In genomic region chr15:64044315-64045105, GRCh38 we compare ENCODE assay signal across 9 cellular contexts. TPM values are rescaled to one million over a fixed set of nuclear protein-coding genes. Genes with fewer than 3 reads are reported as not detected.
DNase-seq lines count a peak whose midpoint lies in the region; ATAC-seq and TF ChIP-seq lines count a peak whose summit lies in the region.
"Had no signal": no experiment of that assay in that cellular context is flagged by ENCODE, and none has a peak within 500 bp of the region (broad histone marks: within the 10 kb centered on the region; RNA-seq: fewer than 3 reads in every experiment).

No MANE protein-coding gene starts in this region.

- intact Hi-C loops in heart left ventricle (cut with DNase I): loop anchor here (5.0 to 10.0 kb wide), 17 partner anchors 42 to 292 kb away; partner anchors contain the start of gene HERC1 (in 2 of the 10)
- intact Hi-C loops in Right ventricle myocardium inferior (cut with DNase I): loop anchor here (2.0 to 5.0 kb wide), 3 partner anchors 60 to 292 kb away; no protein-coding TSS in a partner anchor
- intact Hi-C loops in heart right ventricle (cut with DNase I): loop anchor here in 9 of 10 donors (2.0 to 10.0 kb wide), 15 partner anchors 57 to 292 kb away; partner anchors contain the start of gene HERC1 (in 1 of the 9)

- 62 to 84% (median 68%) methylated on average over 7 of the region's 7 CpGs for WGBS in heart left ventricle, 4 donors
- 61 to 72% methylated on average over 7 of the region's 7 CpGs for WGBS in heart right ventricle, 2 donors

- CTCF ChIA-PET in HEK293T (lab: Yijun Ruan, JAX): no interaction called here

- H3K27ac ChIP-seq in heart left ventricle (peak overlapping the region in 9 of 12 donors; percentile 23 to 86 (median 80)), heart right ventricle (peak overlapping the region in 8 of 10 donors; percentile 3 to 86 (median 83))

- TF ChIP-seq POLR2A in heart left ventricle (IDR thresholded peaks at IDR 0.05): no peak

- H3K4me1 ChIP-seq in heart left ventricle (peaks cover 0 to 52% (median 32%) of the 10 kb centered on the region in 12 donors), heart right ventricle (peaks cover 2 to 54% (median 38%) of the 10 kb centered on the region in 9 donors)

- ATAC-seq in heart left ventricle (peak in 1 of 4 donors; percentile 7), Right ventricle myocardium inferior (no peak), heart right ventricle (peak in 4 of 8 donors; percentile 6 to 17 (median 15))
- ATAC-seq: stimulated activated naive CD8-positive, alpha-beta T cell treated with anti-CD3 and anti-CD28 coated beads, Interleukin-15, amount 100 ng/mL, for 72 hours had no signal

- H3K9me3 ChIP-seq in heart left ventricle (no peaks in the 10 kb centered on the region), heart right ventricle (no peaks in the 10 kb centered on the region)

- H3K36me3 ChIP-seq in heart left ventricle (peaks cover 0 to 7% (median 2%) of the 10 kb centered on the region in 9 donors), heart right ventricle (peaks cover 0 to 10% (median under 1%) of the 10 kb centered on the region in 9 donors)

- no peak for TF ChIP-seq CTCF in heart left ventricle (IDR thresholded peaks at IDR 0.05)
- TF ChIP-seq CTCF in heart right ventricle (IDR thresholded peaks at IDR 0.05): no peak

- H3K4me3 ChIP-seq in heart left ventricle (peak overlapping the region; percentile 56 to 85 (median 72)), heart right ventricle (peak overlapping the region in 9 of 10 donors; percentile 64 to 91 (median 73))

- no peak for DNase-seq in heart left ventricle
- no peak for DNase-seq in Right ventricle myocardium inferior (ENCODE audit: missing footprints)
- DNase-seq in HT-29 (ENCODE audit: low spot score): peak; percentile 44
- DNase-seq in heart right ventricle: no peak
- DNase-seq in DMS153 (lab: John Stamatoyannopoulos, UW): no peak
- DNase-seq in NCI-H187 (lab: John Stamatoyannopoulos, UW): no peak
- DNase-seq in foreskin melanocyte: no peak
- DNase-seq in HEK293T (ENCODE audit: extremely low spot score): no peak
- DNase-seq: stimulated activated naive CD8-positive, alpha-beta T cell treated with anti-CD3 and anti-CD28 coated beads, Interleukin-15, amount 100 ng/mL, for 72 hours had no signal

- POLR2A ChIA-PET in HEK293T (lab: Yijun Ruan, JAX): interaction anchor here (0.9 kb wide), 1 partner anchor 138 kb away, joined by 3 read pairs; no protein-coding TSS in a partner anchor

- H3K27me3 ChIP-seq in heart left ventricle: no peaks in the 10 kb centered on the region
- peaks cover 0 to 8% (median 0%) of the 10 kb centered on the region in 7 donors for H3K27me3 ChIP-seq in heart right ventricle

TF ChIP-seq in HEK293T, 16 proteins besides CTCF, POLR2A, EP300 and RAD21:
- TF ChIP-seq NFRKB (IDR thresholded peaks at IDR 0.05): no peak
- TF ChIP-seq L3MBTL2 (conservative IDR thresholded peaks at IDR 0.05): no peak
- no peak for TF ChIP-seq FOXA1 (IDR thresholded peaks at IDR 0.05)
- no peak for TF ChIP-seq ZNF384 (IDR thresholded peaks at IDR 0.05)
- TF ChIP-seq SUZ12 (IDR thresholded peaks at IDR 0.05): no peak
- TF ChIP-seq TARDBP (IDR thresholded peaks at IDR 0.05): no peak
- no peak for TF ChIP-seq CTBP1 (IDR thresholded peaks at IDR 0.05; ENCODE audit: borderline replicate concordance)
- no peak for TF ChIP-seq SP1 (IDR thresholded peaks at IDR 0.05)
- TF ChIP-seq ARNT (IDR thresholded peaks at IDR 0.05): no peak
- no peak for TF ChIP-seq PKNOX1 (IDR thresholded peaks at IDR 0.05)
- TF ChIP-seq FOXK2 (IDR thresholded peaks at IDR 0.05): no peak
- TF ChIP-seq ELF4 (IDR thresholded peaks at IDR 0.05): no peak
- no peak for TF ChIP-seq LEF1 (IDR thresholded peaks at IDR 0.05; ENCODE audit: borderline replicate concordance)
- TF ChIP-seq HDGF (IDR thresholded peaks at IDR 0.05; ENCODE audit: borderline replicate concordance): no peak
- no peak for TF ChIP-seq FOXM1 (IDR thresholded peaks at IDR 0.05; ENCODE audit: borderline replicate concordance)
- no peak for TF ChIP-seq BHLHE40 (IDR thresholded peaks at IDR 0.05; ENCODE audit: borderline replicate concordance)

RNA-seq across cellular contexts. Expression of gene DAPK2, which starts 1.8 kb away (rescaled TPM):
- 10 to 100 TPM; 20.4 to 56.2 (median 26.4) TPM for total RNA-seq in heart left ventricle
- polyA plus RNA-seq in heart left ventricle: 10 to 100 TPM; 24.6 to 30.9 TPM
- total RNA-seq in Right ventricle myocardium inferior: 47.9 TPM
- total RNA-seq in HT-29 (2014; rRNA removed; shearing (Covaris generic)): 0.52 and 4.4 TPM in 2 replicates
- 10 to 100 TPM; 20.8 to 62.6 (median 38.5) TPM for total RNA-seq in heart right ventricle
- polyA plus RNA-seq in heart right ventricle: 10 to 100 TPM; 33.0 to 44.6 TPM

RNA-seq across cellular contexts. Expression of gene CIAO2A, which starts 49.1 kb away (rescaled TPM):
- total RNA-seq in heart left ventricle (10 to 100 TPM; 41.6 to 79.5 (median 55.4) TPM), Right ventricle myocardium inferior (66.7 TPM), heart right ventricle (10 to 100 TPM; 36.4 to 65.6 (median 52.3) TPM)
- polyA plus RNA-seq in heart left ventricle (100 to 1,000 TPM; 111 to 114 TPM), heart right ventricle (100 to 1,000 TPM in 1 of 2 donors, 10 to 100 TPM in 1; 62.2 to 118 TPM)
- total RNA-seq in HT-29 (2014; rRNA removed; shearing (Covaris generic)): 137 and 147 TPM in 2 replicates

RNA-seq across cellular contexts. Expression of gene SNX1, which starts 51.3 kb away (rescaled TPM):
- 100 to 1,000 TPM in 3 of 9 donors, 10 to 100 TPM in 6; 38.7 to 117 (median 87.2) TPM for total RNA-seq in heart left ventricle
- 10 to 100 TPM; 41.4 to 70.0 TPM for polyA plus RNA-seq in heart left ventricle
- 90.7 TPM for total RNA-seq in Right ventricle myocardium inferior
- 36.2 and 60.9 TPM in 2 replicates for total RNA-seq in HT-29 (2014; rRNA removed; shearing (Covaris generic))
- 100 to 1,000 TPM in 3 of 10 donors, 10 to 100 TPM in 7; 80.8 to 110 (median 96.0) TPM for total RNA-seq in heart right ventricle
- 10 to 100 TPM; 44.9 to 47.9 TPM for polyA plus RNA-seq in heart right ventricle
